In the genomic region with DNA sequence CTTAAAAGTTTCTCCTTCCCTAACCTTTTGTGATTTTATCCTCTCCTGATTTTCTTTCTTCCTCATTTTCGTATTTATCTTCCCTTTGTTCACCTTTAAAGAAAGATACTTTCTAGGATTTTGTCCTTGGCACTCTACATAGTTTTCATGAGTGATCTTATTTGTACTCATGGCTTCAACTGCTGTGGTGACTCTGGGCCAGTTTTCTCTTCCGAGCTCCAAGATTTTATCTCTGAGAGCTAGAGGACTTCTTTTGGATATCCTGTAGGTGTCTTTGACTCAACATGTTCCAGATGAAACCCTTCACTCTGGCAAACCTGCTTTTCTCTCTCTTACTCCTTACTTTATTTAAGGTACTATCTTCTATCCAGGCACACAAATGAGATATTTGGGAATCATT, we compare ENCODE assay signal across 1 cellular context.
TF ChIP-seq lines count a peak whose summit lies in the region.

No MANE protein-coding gene starts in this region.

TF ChIP-seq in HEK293, 187 proteins besides CTCF, POLR2A, EP300 and RAD21 (continued from another document):
- no peak for TF ChIP-seq PRDM2 (tag by site-specific recombination; IDR thresholded peaks at IDR 0.05; ENCODE audit: borderline replicate concordance)
